Comparison of ENCODE assay signal across 8 cellular contexts in the genomic region with DNA sequence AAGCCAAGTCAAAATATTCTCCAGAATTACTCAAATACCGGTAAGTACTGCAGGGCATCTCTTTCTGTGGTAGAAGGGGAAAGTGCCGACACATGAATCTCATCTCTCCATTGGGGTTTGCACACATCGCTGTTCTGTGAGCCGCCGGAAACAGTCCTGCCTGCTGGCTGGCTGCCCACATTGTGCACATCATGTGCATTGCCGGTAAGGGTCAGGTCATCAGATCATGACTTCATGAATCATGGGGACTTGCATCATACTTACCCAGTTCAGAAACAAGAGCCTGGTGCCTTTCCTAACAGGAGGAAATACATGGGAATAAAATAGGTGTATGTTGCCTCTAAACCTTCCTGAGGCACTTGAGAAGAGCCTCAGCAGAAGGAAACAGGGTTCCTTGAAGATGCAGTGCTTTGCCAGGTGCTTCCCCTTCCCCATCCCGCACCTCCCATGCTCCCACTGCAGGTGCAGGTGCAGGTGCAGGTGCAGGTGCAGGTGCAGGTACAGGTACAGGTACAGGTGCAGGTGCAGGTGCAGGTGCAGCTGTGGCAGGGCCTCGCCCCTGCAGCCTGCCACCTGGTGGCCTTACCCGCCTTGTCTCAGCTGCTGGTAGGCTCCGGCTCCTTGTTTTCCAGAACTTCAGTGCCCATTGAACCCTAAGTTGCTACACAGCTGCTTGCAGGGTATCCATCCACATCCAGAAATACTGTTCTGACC. TPM values are rescaled to one million over a fixed set of nuclear protein-coding genes. Genes with fewer than 3 reads are reported as not detected.
DNase-seq lines count a peak whose midpoint lies in the region; ATAC-seq and TF ChIP-seq lines count a peak whose summit lies in the region.

No MANE protein-coding gene starts in this region.

- H4K20me1 ChIP-seq in DOHH2 (ENCODE audit: control insufficient read depth, insufficient read depth, low read depth, low read length) = no peaks in the 10 kb centered on the region

- no peaks in the 10 kb centered on the region for H3K27me3 Mint-ChIP-seq in activated CD4-positive, alpha-beta memory T cell treated with anti-CD3 and anti-CD28 coated beads for 36 hours
- peaks cover 3% of the 10 kb centered on the region for H3K27me3 Mint-ChIP-seq in activated T-helper 1 cell treated with anti-CD3 and anti-CD28 coated beads, Interleukin-12 subunit alpha, Interleukin-12 subunit beta, Interleukin-2, Interleukin-4 antibody, amounts not matched to agents 30 ng/mL and 10 ng/mL and 1 ng/mL, durations not matched to agents 14 hours and 24 hours and 36 hours (ENCODE audit: insufficient read depth)
- no peaks in the 10 kb centered on the region for H3K27me3 Mint-ChIP-seq in naive thymus-derived CD8-positive, alpha-beta T cell

- peak; percentile 67 for ATAC-seq in HG03103 (IDR thresholded peaks at IDR 0.05; ENCODE audit: low read depth, unreplicated experiment)
- no peak for ATAC-seq in naive thymus-derived CD8-positive, alpha-beta T cell

- peaks cover 8% of the 10 kb centered on the region for H3F3A ChIP-seq in DOHH2 (ENCODE audit: control insufficient read depth, insufficient read depth)

- TF ChIP-seq POLR2A in lower leg skin (IDR thresholded peaks at IDR 0.05) = no peak

- DNase-seq in activated CD4-positive, alpha-beta memory T cell treated with anti-CD3 and anti-CD28 coated beads for 36 hours = peak; percentile 69
- DNase-seq in lower leg skin (ENCODE audit: low spot score in 2 of 2) (peak; percentile 66 to 93), SJCRH30 (no peak), NCI-H187 (lab: John Stamatoyannopoulos, UW) (no peak)
- no peak for DNase-seq in activated T-helper 1 cell treated with anti-CD3 and anti-CD28 coated beads, Interleukin-12 subunit alpha, Interleukin-12 subunit beta, Interleukin-2, Interleukin-4 antibody, amounts not matched to agents 30 ng/mL and 10 ng/mL and 1 ng/mL, durations not matched to agents 14 hours and 24 hours and 36 hours (ENCODE audit: low spot score)
- DNase-seq in naive thymus-derived CD8-positive, alpha-beta T cell = no peak

- H3K4me1 ChIP-seq in DOHH2 (ENCODE audit: control insufficient read depth, low read length) = peaks cover 8% of the 10 kb centered on the region
- H3K4me1 ChIP-seq in SJCRH30 = no peaks in the 10 kb centered on the region

- H3K9me2 ChIP-seq in DOHH2 (replicated peaks; ENCODE audit: control insufficient read depth, low read length) = no peaks in the 10 kb centered on the region

- 66 to 78% methylated on average over 10 of the region's 10 CpGs for WGBS in lower leg skin, 2 donors

- CTCF ChIA-PET in activated CD4-positive, alpha-beta memory T cell treated with anti-CD3 and anti-CD28 coated beads for 36 hours (lab: Charles Lee) = no interaction called here

- no peaks in the 10 kb centered on the region for H3K27me3 ChIP-seq in DOHH2 (ENCODE audit: control insufficient read depth, low read length)
- H3K27me3 ChIP-seq in SJCRH30 = no peaks in the 10 kb centered on the region

- no peaks in the 10 kb centered on the region for H3K9me3 Mint-ChIP-seq in activated CD4-positive, alpha-beta memory T cell treated with anti-CD3 and anti-CD28 coated beads for 36 hours
- H3K9me3 Mint-ChIP-seq in activated T-helper 1 cell treated with anti-CD3 and anti-CD28 coated beads, Interleukin-12 subunit alpha, Interleukin-12 subunit beta, Interleukin-2, Interleukin-4 antibody, amounts not matched to agents 30 ng/mL and 10 ng/mL and 1 ng/mL, durations not matched to agents 14 hours and 24 hours and 36 hours = no peaks in the 10 kb centered on the region
- peaks cover 0 to 4% (median 0%) of the 10 kb centered on the region in 9 donors for H3K9me3 Mint-ChIP-seq in naive thymus-derived CD8-positive, alpha-beta T cell

- intact Hi-C loops in activated CD4-positive, alpha-beta memory T cell treated with anti-CD3 and anti-CD28 coated beads for 36 hours (cut with micrococcal nuclease) = loop anchor here (1.0 kb wide), 1 partner anchor 13 kb away; no protein-coding TSS in a partner anchor
- intact Hi-C loops in lower leg skin (cut with DNase I; ENCODE audit: low total_unique reads) = no loop called here
- intact Hi-C loops in activated T-helper 1 cell treated with anti-CD3 and anti-CD28 coated beads, Interleukin-12 subunit alpha, Interleukin-12 subunit beta, Interleukin-2, Interleukin-4 antibody, amounts not matched to agents 30 ng/mL and 10 ng/mL and 1 ng/mL, durations not matched to agents 14 hours and 24 hours and 36 hours (cut with micrococcal nuclease) = no loop called here

- H3K36me3 Mint-ChIP-seq in activated CD4-positive, alpha-beta memory T cell treated with anti-CD3 and anti-CD28 coated beads for 36 hours = peaks cover 5% of the 10 kb centered on the region
- H3K36me3 Mint-ChIP-seq in activated T-helper 1 cell treated with anti-CD3 and anti-CD28 coated beads, Interleukin-12 subunit alpha, Interleukin-12 subunit beta, Interleukin-2, Interleukin-4 antibody, amounts not matched to agents 30 ng/mL and 10 ng/mL and 1 ng/mL, durations not matched to agents 14 hours and 24 hours and 36 hours (ENCODE audit: low read depth) = peaks cover 3% of the 10 kb centered on the region
- H3K36me3 Mint-ChIP-seq in naive thymus-derived CD8-positive, alpha-beta T cell = peaks cover 0 to 21% (median 3%) of the 10 kb centered on the region in 3 donors

- no peak overlapping the region for H3K4me3 Mint-ChIP-seq in activated CD4-positive, alpha-beta memory T cell treated with anti-CD3 and anti-CD28 coated beads for 36 hours
- H3K4me3 Mint-ChIP-seq in activated T-helper 1 cell treated with anti-CD3 and anti-CD28 coated beads, Interleukin-12 subunit alpha, Interleukin-12 subunit beta, Interleukin-2, Interleukin-4 antibody, amounts not matched to agents 30 ng/mL and 10 ng/mL and 1 ng/mL, durations not matched to agents 14 hours and 24 hours and 36 hours = no peak overlapping the region
- H3K4me3 Mint-ChIP-seq in naive thymus-derived CD8-positive, alpha-beta T cell = no peak overlapping the region

- POLR2A ChIA-PET in activated CD4-positive, alpha-beta memory T cell treated with anti-CD3 and anti-CD28 coated beads for 36 hours (lab: Charles Lee) = no interaction called here
- POLR2A ChIA-PET in naive thymus-derived CD8-positive, alpha-beta T cell (lab: Charles Lee) = no interaction called here

- peaks cover 8% of the 10 kb centered on the region for H3K4me1 Mint-ChIP-seq in activated CD4-positive, alpha-beta memory T cell treated with anti-CD3 and anti-CD28 coated beads for 36 hours (ENCODE audit: low read depth)
- peaks cover 6% of the 10 kb centered on the region for H3K4me1 Mint-ChIP-seq in activated T-helper 1 cell treated with anti-CD3 and anti-CD28 coated beads, Interleukin-12 subunit alpha, Interleukin-12 subunit beta, Interleukin-2, Interleukin-4 antibody, amounts not matched to agents 30 ng/mL and 10 ng/mL and 1 ng/mL, durations not matched to agents 14 hours and 24 hours and 36 hours (ENCODE audit: low read depth)
- H3K4me1 Mint-ChIP-seq in naive thymus-derived CD8-positive, alpha-beta T cell = peaks cover 3 to 6% (median 5%) of the 10 kb centered on the region in 4 donors

- TF ChIP-seq CTCF in DOHH2 (IDR thresholded peaks at IDR 0.05; ENCODE audit: low read depth, low read length, poor library complexity, severe bottlenecking) (peak; percentile 22), lower leg skin (IDR thresholded peaks at IDR 0.05) (no peak)

- H3K36me3 ChIP-seq in DOHH2 (ENCODE audit: control insufficient read depth, low read length) (peaks cover 7% of the 10 kb centered on the region), SJCRH30 (no peaks in the 10 kb centered on the region)

- H3K4me3 ChIP-seq in DOHH2 (ENCODE audit: low read length) = no peak overlapping the region
- no peak overlapping the region for H3K4me3 ChIP-seq in lower leg skin (ENCODE audit: low read depth, poor library complexity, severe bottlenecking)
- no peak overlapping the region for H3K4me3 ChIP-seq in SJCRH30

- H3K4me2 ChIP-seq in DOHH2 (ENCODE audit: low read length) = no peak overlapping the region

- no peak overlapping the region for H3K27ac Mint-ChIP-seq in activated CD4-positive, alpha-beta memory T cell treated with anti-CD3 and anti-CD28 coated beads for 36 hours
- no peak overlapping the region for H3K27ac Mint-ChIP-seq in activated T-helper 1 cell treated with anti-CD3 and anti-CD28 coated beads, Interleukin-12 subunit alpha, Interleukin-12 subunit beta, Interleukin-2, Interleukin-4 antibody, amounts not matched to agents 30 ng/mL and 10 ng/mL and 1 ng/mL, durations not matched to agents 14 hours and 24 hours and 36 hours
- no peak overlapping the region for H3K27ac Mint-ChIP-seq in naive thymus-derived CD8-positive, alpha-beta T cell

- no peaks in the 10 kb centered on the region for H3K79me2 ChIP-seq in DOHH2 (ENCODE audit: control insufficient read depth, low read length)

- H3K27ac ChIP-seq in DOHH2 (ENCODE audit: low read depth, low read length) (no peak overlapping the region), SJCRH30 (no peak overlapping the region)

- H3K9me3 ChIP-seq in DOHH2 (ENCODE audit: control insufficient read depth, insufficient read depth, low read length) (peaks cover 14% of the 10 kb centered on the region), SJCRH30 (replicated peaks) (no peaks in the 10 kb centered on the region)

RNA-seq across cellular contexts. Expression of a gene that starts 26.5 kb away (rescaled TPM):
- total RNA-seq in activated CD4-positive, alpha-beta memory T cell treated with anti-CD3 and anti-CD28 coated beads for 36 hours = 1 to 10 TPM; 5.6 TPM
- 10 to 100 TPM; 22.5 to 45.5 (median 35.3) TPM for total RNA-seq in lower leg skin
- total RNA-seq in activated T-helper 1 cell treated with anti-CD3 and anti-CD28 coated beads, Interleukin-12 subunit alpha, Interleukin-12 subunit beta, Interleukin-2, Interleukin-4 antibody, amounts not matched to agents 30 ng/mL and 10 ng/mL and 1 ng/mL, durations not matched to agents 14 hours and 24 hours and 36 hours = 9.2 and 10.5 TPM in 2 replicates
- 10 to 100 TPM in 1 of 2 experiments, 1 to 10 TPM in 1; 8.1 to 10.2 TPM for total RNA-seq in naive thymus-derived CD8-positive, alpha-beta T cell
- 1 to 10 TPM; 3.6 to 9.0 (median 5.1) TPM for polyA plus RNA-seq in naive thymus-derived CD8-positive, alpha-beta T cell
- total RNA-seq in SJCRH30 (2014; rRNA removed; shearing (Covaris generic)) = 7.6 and 8.7 TPM in 2 replicates

Comparison
In these comparisons a context has a peak if more than half of its experiments do, and no peak if none do; other contexts are left out.
1. DNase-seq: peak in activated CD4-positive, alpha-beta memory T cell treated with anti-CD3 and anti-CD28 coated beads for 36 hours (single experiment) and lower leg skin (2 of 2); none in activated T-helper 1 cell treated with anti-CD3 and anti-CD28 coated beads, Interleukin-12 subunit alpha, Interleukin-12 subunit beta, Interleukin-2, Interleukin-4 antibody, amounts not matched to agents 30 ng/mL and 10 ng/mL and 1 ng/mL, durations not matched to agents 14 hours and 24 hours and 36 hours (single experiment), naive thymus-derived CD8-positive, alpha-beta T cell (0 of 10), SJCRH30 (0 of 2) and NCI-H187 (0 of 2).